22 cellular contexts compared by ENCODE assay signal in genomic region chr18:52451851-52452250, GRCh38.
A peak's percentile ranks its signal among the peaks of the same experiment; 100 is the strongest.
DNase-seq lines count a peak whose midpoint lies in the region; ATAC-seq, FAIRE-seq and TF ChIP-seq lines count a peak whose summit lies in the region.
"Had no signal": no experiment of that assay in that cellular context is flagged by ENCODE, and none has a peak within 500 bp of the region (broad histone marks: within the 10 kb centered on the region; RNA-seq: fewer than 3 reads in every experiment).

No MANE protein-coding gene starts in this region.

- no peak for FAIRE-seq in H1 (lab: Jason Lieb, UNC)
- FAIRE-seq: G401.6 had no signal

- intact Hi-C loops in ascending aorta (cut with DNase I): no loop called here

- DNase-seq in SK-N-SH (peak; percentile 3), NCI-H82 treated with DMSO at 0.1 percent for 48 hours (lab: John Stamatoyannopoulos, UW; ENCODE audit: unreplicated experiment) (peak; percentile 58), H1 (ENCODE audit: low read depth in 1 of 2, low spot score in 2 of 2) (no peak), ascending aorta (ENCODE audit: low spot score in 2 of 2) (no peak), RPMI8226 (no peak)
- DNase-seq in activated CD4-positive, alpha-beta T cell treated with anti-CD3 and anti-CD28 coated beads for 48 hours: no peak
- DNase-seq: Caco-2; CD4-positive, CD25-positive, alpha-beta regulatory T cell; DMS79; IMR-90; Karpas-422; MG63; NCI-H1092 treated with DMSO at 0.1 percent for 48 hours; NCI-H1694 treated with DMSO at 0.1 percent for 48 hours; NCI-H2171; NCI-H510A; NK-92 treated with Interleukin-12 subunit alpha and Interleukin-12 subunit beta, amount 100 ng/mL, for 24 hours had no signal

- H2BK5ac ChIP-seq in H1 (ENCODE audit: low read depth, low read length): no peak overlapping the region

- no peaks in the 10 kb centered on the region for H3K79me1 ChIP-seq in H1 (ENCODE audit: low read depth, low read length)

- H2BK120ac ChIP-seq in H1 (replicated peaks; ENCODE audit: low read depth, low read length): no peak overlapping the region

- TF ChIP-seq POLR2A in H1 (IDR thresholded peaks at IDR 0.05; ENCODE audit: control extremely low read depth in 1 of 2, low read depth in 2 of 2, low read length in 2 of 2): no peak

- H3K4me1 ChIP-seq in SK-N-SH (ENCODE audit: control insufficient read depth in 1 of 2, insufficient read depth in 2 of 2, low read depth in 1 of 2, low read length in 1 of 2) (peaks cover 0 to 5% of the 10 kb centered on the region in 2 experiments; a peak in 2 of 4 replicates), H1 (replicated peaks in 1 of 4; ENCODE audit: control insufficient read depth in 3 of 4, insufficient read depth in 4 of 4, low read length in 3 of 4) (no peaks in the 10 kb centered on the region), ascending aorta (no peaks in the 10 kb centered on the region)
- H3K4me1 ChIP-seq: Caco-2 had no signal

- H3K4me3 ChIP-seq in SK-N-SH (ENCODE audit: low read depth in 2 of 2, low read length in 1 of 2) (no peak overlapping the region), H1 (ENCODE audit: extremely low read depth in 1 of 4, insufficient read depth in 2 of 4, low read depth in 3 of 4, low read length in 4 of 4) (no peak overlapping the region), ascending aorta (no peak overlapping the region)
- H3K4me3 ChIP-seq: MG63 had no signal

- H3K14ac ChIP-seq in H1 (ENCODE audit: insufficient read length): no peak overlapping the region

- no peak overlapping the region for H4K91ac ChIP-seq in H1 (replicated peaks; ENCODE audit: insufficient read length, low read length)

- no peaks in the 10 kb centered on the region for H3K9me3 ChIP-seq in SK-N-SH
- no peaks in the 10 kb centered on the region for H3K9me3 ChIP-seq in H1 (ENCODE audit: insufficient read depth in 2 of 2, low read depth in 1 of 2, low read length in 1 of 2)
- H3K9me3 ChIP-seq in ascending aorta: no peaks in the 10 kb centered on the region
- H3K9me3 ChIP-seq: Caco-2, MG63 had no signal

- H3K18ac ChIP-seq in H1 (ENCODE audit: extremely low read depth, low read length): no peak overlapping the region

- H3K79me2 ChIP-seq in SK-N-SH (ENCODE audit: insufficient read depth): no peaks in the 10 kb centered on the region
- no peaks in the 10 kb centered on the region for H3K79me2 ChIP-seq in H1 (ENCODE audit: control insufficient read depth in 1 of 2, insufficient read depth in 2 of 2, low read length in 2 of 2)

- H3K4me2 ChIP-seq in SK-N-SH (no peak overlapping the region), H1 (ENCODE audit: insufficient read depth in 1 of 2, low read depth in 2 of 2, low read length in 2 of 2) (no peak overlapping the region)

- H2AK5ac ChIP-seq in H1 (ENCODE audit: low read depth, low read length): no peak overlapping the region

- ATAC-seq in SK-N-SH treated with all-trans-retinoic acid at 6 μM for 48 hours (no peak), GM21360 (IDR thresholded peaks at IDR 0.05; ENCODE audit: unreplicated experiment) (no peak)
- ATAC-seq: HCT116 had no signal

- H2BK15ac ChIP-seq in H1 (ENCODE audit: low read length): no peak overlapping the region

- no peak overlapping the region for H2BK12ac ChIP-seq in H1 (ENCODE audit: low read depth, low read length)

- no peak overlapping the region for H3K56ac ChIP-seq in H1 (replicated peaks; ENCODE audit: insufficient read length, low read depth, low read length)

- no peaks in the 10 kb centered on the region for H3K36me3 ChIP-seq in SK-N-SH (replicated peaks in 1 of 2; ENCODE audit: control insufficient read depth in 1 of 2, insufficient read depth in 2 of 2, low read length in 1 of 2)
- H3K36me3 ChIP-seq in H1 (ENCODE audit: control insufficient read depth in 2 of 4, insufficient read depth in 4 of 4, low read length in 3 of 4): no peaks in the 10 kb centered on the region
- no peaks in the 10 kb centered on the region for H3K36me3 ChIP-seq in ascending aorta
- H3K36me3 ChIP-seq: MG63 had no signal

- H3K27me3 ChIP-seq in SK-N-SH (ENCODE audit: insufficient read depth) (no peaks in the 10 kb centered on the region), H1 (replicated peaks in 1 of 4; ENCODE audit: control insufficient read depth in 3 of 4, extremely low read depth in 1 of 4, insufficient read depth in 3 of 4, low read length in 3 of 4) (no peaks in the 10 kb centered on the region), ascending aorta (no peaks in the 10 kb centered on the region)
- H3K27me3 ChIP-seq: MG63 had no signal

- H3K9ac ChIP-seq in SK-N-SH (no peak overlapping the region), H1 (replicated peaks in 1 of 4; ENCODE audit: extremely low read depth in 1 of 4, low read depth in 3 of 4, low read length in 3 of 4) (no peak overlapping the region)

- POLR2A ChIA-PET in SK-N-SH (lab: Yijun Ruan, JAX) (no interaction called here), H1 (lab: Charles Lee; ENCODE audit: partially characterized antibody) (no interaction called here)

- H3K4ac ChIP-seq in H1 (replicated peaks; ENCODE audit: insufficient read length, low read depth, low read length): no peak overlapping the region

- H3K23me2 ChIP-seq in H1 (ENCODE audit: low read depth, low read length): no peaks in the 10 kb centered on the region; the same call in 1 of the 2 replicates

- CTCF ChIA-PET in SK-N-SH (lab: Yijun Ruan, JAX) (interaction anchor here (1.2 kb wide), 2 partner anchors 10 to 82 kb away, joined by 3 read pairs; no protein-coding TSS in a partner anchor), H1 (lab: Charles Lee; ENCODE audit: partially characterized antibody) (interaction anchor here (0.8 to 1.8 kb wide), 4 partner anchors 13 to 780 kb away, joined by 3 to 5 read pairs (median 4); no protein-coding TSS in a partner anchor)

- no peak overlapping the region for H4K8ac ChIP-seq in H1 (ENCODE audit: extremely low read depth, insufficient read depth, low read length)

- no peaks in the 10 kb centered on the region for H3K9me2 ChIP-seq in SK-N-SH

- H4K20me1 ChIP-seq in SK-N-SH (ENCODE audit: insufficient read depth) (no peaks in the 10 kb centered on the region), H1 (replicated peaks in 1 of 2; ENCODE audit: control insufficient read depth in 1 of 2, insufficient read depth in 2 of 2, low read length in 2 of 2) (no peaks in the 10 kb centered on the region)

- no peak overlapping the region for H2BK20ac ChIP-seq in H1 (ENCODE audit: low read length)

- no peak overlapping the region for H4K5ac ChIP-seq in H1 (ENCODE audit: insufficient read length, low read depth, low read length)

- H3K27ac ChIP-seq in SK-N-SH (ENCODE audit: low read depth in 2 of 2, low read length in 1 of 2) (no peak overlapping the region), H1 (ENCODE audit: low read depth, low read length) (no peak overlapping the region), ascending aorta (no peak overlapping the region)
- H3K27ac ChIP-seq: RWPE1 had no signal

- WGBS in SK-N-SH (ENCODE audit: low lambda C conversion rate): 44% methylated on average over 1 of the region's 1 CpG
- WGBS in H1 (ENCODE audit: extremely low coverage in 1 of 2, insufficient coverage in 1 of 2, insufficient read length in 1 of 2, insufficient replicate concordance in 2 of 2, low coverage in 1 of 2, low lambda C conversion rate in 2 of 2, missing lambda C conversion rate in 1 of 2), 2 experiments: 94% methylated on average over 1 of the region's 1 CpG; no CpG with 5 or more reads in 1 of the 2 experiments

- TF ChIP-seq CTCF in SK-N-SH (IDR thresholded peaks at IDR 0.05) (no peak), H1 (IDR thresholded peaks at IDR 0.05; ENCODE audit: control extremely low read depth in 1 of 3, insufficient read depth in 1 of 3, low read depth in 1 of 3, low read length in 3 of 3) (peak in 1 of 3 experiments; percentile 22; a peak in 2 of 4 replicates), ascending aorta (IDR thresholded peaks at IDR 0.05) (no peak)

- H3K23ac ChIP-seq in H1 (ENCODE audit: insufficient read length): no peak overlapping the region

- H3F3A ChIP-seq in SK-N-SH (replicated peaks; ENCODE audit: insufficient read depth): no peaks in the 10 kb centered on the region

- TF ChIP-seq RAD21 in SK-N-SH (IDR thresholded peaks at IDR 0.05; ENCODE audit: low read length) (peak; percentile 14; the same call in 1 of the 2 replicates), H1 (IDR thresholded peaks at IDR 0.05 in 1 of 2, conservative IDR thresholded peaks at IDR 0.05 in 1 of 2; ENCODE audit: low read depth in 2 of 2, low read length in 2 of 2) (peak in 1 of 2 experiments; percentile 31; a peak in 3 of 4 replicates)

- no peak for TF ChIP-seq EP300 in SK-N-SH (IDR thresholded peaks at IDR 0.05; ENCODE audit: borderline replicate concordance in 1 of 2, low read depth in 1 of 2, low read length in 1 of 2)
- TF ChIP-seq EP300 in H1 (IDR thresholded peaks at IDR 0.05; ENCODE audit: borderline replicate concordance in 1 of 2, low read depth in 2 of 2, low read length in 2 of 2): no peak

- H2AFZ ChIP-seq in SK-N-SH (ENCODE audit: low read depth): no peak overlapping the region
- H2AFZ ChIP-seq in H1 (ENCODE audit: low read length): peak overlapping the region; percentile 53; the same call in 1 of the 2 replicates

TF ChIP-seq in SK-N-SH, 30 proteins besides CTCF, POLR2A, EP300 and RAD21 (continues in another document):
- TF ChIP-seq RFX5 (IDR thresholded peaks at IDR 0.05; ENCODE audit: low read length): no peak
- TF ChIP-seq NFIC (IDR thresholded peaks at IDR 0.05; ENCODE audit: borderline replicate concordance): no peak
- TF ChIP-seq FOXJ3 (CRISPR knock-in tag; IDR thresholded peaks at IDR 0.05): no peak

TF ChIP-seq in H1, 55 proteins besides CTCF, POLR2A, EP300 and RAD21:
- TF ChIP-seq BACH1 (IDR thresholded peaks at IDR 0.05; ENCODE audit: low read length): no peak
- no peak for TF ChIP-seq HDAC2 (IDR thresholded peaks at IDR 0.05; ENCODE audit: borderline replicate concordance in 1 of 2, low read depth in 2 of 2, low read length in 2 of 2)
- no peak for TF ChIP-seq NRF1 (IDR thresholded peaks at IDR 0.05; ENCODE audit: low read depth, low read length)
- TF ChIP-seq RNF2 (IDR thresholded peaks at IDR 0.05; ENCODE audit: borderline replicate concordance, low read depth, low read length, missing control alignments, poor library complexity, severe bottlenecking): no peak

Comparison
In these comparisons a context has a peak if more than half of its experiments do, and no peak if none do; other contexts are left out.
1. DNase-seq: peak in SK-N-SH (single experiment) and NCI-H82 treated with DMSO at 0.1 percent for 48 hours (single experiment); none in H1 (0 of 2), activated CD4-positive, alpha-beta T cell treated with anti-CD3 and anti-CD28 coated beads for 48 hours (single experiment), ascending aorta (0 of 2) and RPMI8226 (single experiment).